ENCODE assay signal across 1 cellular context in the genomic region with DNA sequence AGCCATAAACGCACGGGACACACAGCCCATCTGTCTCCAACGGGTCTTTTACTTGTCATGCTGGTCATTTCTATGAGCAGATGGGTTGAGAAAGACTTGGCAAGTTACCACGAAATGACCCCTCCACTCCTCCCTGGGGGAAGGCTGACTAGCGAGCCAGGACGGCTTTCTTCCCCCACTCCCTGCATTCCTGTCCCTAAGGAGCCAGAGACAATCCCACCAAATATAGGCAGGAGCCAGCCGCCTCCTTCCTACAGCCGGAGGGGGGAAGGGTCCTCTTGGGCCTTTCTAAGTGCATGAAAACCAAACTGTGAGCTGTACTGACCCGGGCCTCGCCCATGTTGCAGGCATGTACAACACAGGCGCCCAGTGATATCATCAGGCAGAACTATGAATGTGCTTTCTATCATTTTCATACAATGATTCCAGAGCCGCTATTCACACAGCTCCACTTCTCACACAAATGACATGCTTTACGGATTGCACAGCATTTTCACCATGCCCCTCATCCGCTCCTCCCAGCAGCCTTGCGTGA.
TF ChIP-seq lines count a peak whose summit lies in the region.

No MANE protein-coding gene starts in this region.

TF ChIP-seq in IMR-90, 13 proteins besides CTCF, POLR2A, EP300 and RAD21:
- TF ChIP-seq, protein P1, sequence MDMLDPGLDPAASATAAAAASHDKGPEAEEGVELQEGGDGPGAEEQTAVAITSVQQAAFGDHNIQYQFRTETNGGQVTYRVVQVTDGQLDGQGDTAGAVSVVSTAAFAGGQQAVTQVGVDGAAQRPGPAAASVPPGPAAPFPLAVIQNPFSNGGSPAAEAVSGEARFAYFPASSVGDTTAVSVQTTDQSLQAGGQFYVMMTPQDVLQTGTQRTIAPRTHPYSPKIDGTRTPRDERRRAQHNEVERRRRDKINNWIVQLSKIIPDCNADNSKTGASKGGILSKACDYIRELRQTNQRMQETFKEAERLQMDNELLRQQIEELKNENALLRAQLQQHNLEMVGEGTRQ (IDR thresholded peaks at IDR 0.05; ENCODE audit: low read depth, low read length) = 0 out of 2 replicates have a peak, but pooled peaks have one; percentile 1
- TF ChIP-seq RFX5 (IDR thresholded peaks at IDR 0.05; ENCODE audit: low read depth, low read length) (no peak), MAZ (IDR thresholded peaks at IDR 0.05; ENCODE audit: borderline replicate concordance, low read depth, low read length) (peak; percentile 39; the same call in 1 of the 2 replicates), CHD1 (IDR thresholded peaks at IDR 0.05; ENCODE audit: low read depth, low read length) (no peak), MAFK (IDR thresholded peaks at IDR 0.05; ENCODE audit: low read depth, low read length) (no peak), CEBPB (IDR thresholded peaks at IDR 0.05; ENCODE audit: low read depth, low read length) (peak; percentile 91), MXI1 (IDR thresholded peaks at IDR 0.05; ENCODE audit: borderline replicate concordance, low read depth, low read length) (0 out of 2 replicates have a peak, but pooled peaks have one; percentile 8), NFE2L2 (IDR thresholded peaks at IDR 0.05; ENCODE audit: low read depth, low read length) (no peak), FOS (IDR thresholded peaks at IDR 0.05; ENCODE audit: low read depth, low read length) (peak; percentile 36; the same call in 1 of the 2 replicates), BHLHE40 (IDR thresholded peaks at IDR 0.05; ENCODE audit: low read depth, low read length) (peak; percentile 42), SMC3 (IDR thresholded peaks at IDR 0.05; ENCODE audit: low read depth, low read length) (no peak), RCOR1 (IDR thresholded peaks at IDR 0.05; ENCODE audit: insufficient replicate concordance, low read length) (no peak)
- TF ChIP-seq, protein P2, sequence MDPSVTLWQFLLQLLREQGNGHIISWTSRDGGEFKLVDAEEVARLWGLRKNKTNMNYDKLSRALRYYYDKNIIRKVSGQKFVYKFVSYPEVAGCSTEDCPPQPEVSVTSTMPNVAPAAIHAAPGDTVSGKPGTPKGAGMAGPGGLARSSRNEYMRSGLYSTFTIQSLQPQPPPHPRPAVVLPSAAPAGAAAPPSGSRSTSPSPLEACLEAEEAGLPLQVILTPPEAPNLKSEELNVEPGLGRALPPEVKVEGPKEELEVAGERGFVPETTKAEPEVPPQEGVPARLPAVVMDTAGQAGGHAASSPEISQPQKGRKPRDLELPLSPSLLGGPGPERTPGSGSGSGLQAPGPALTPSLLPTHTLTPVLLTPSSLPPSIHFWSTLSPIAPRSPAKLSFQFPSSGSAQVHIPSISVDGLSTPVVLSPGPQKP (IDR thresholded peaks at IDR 0.05; ENCODE audit: borderline replicate concordance, low read depth, low read length) = no peak
